ENCODE assay signal across 1 cellular context in the genomic region with DNA sequence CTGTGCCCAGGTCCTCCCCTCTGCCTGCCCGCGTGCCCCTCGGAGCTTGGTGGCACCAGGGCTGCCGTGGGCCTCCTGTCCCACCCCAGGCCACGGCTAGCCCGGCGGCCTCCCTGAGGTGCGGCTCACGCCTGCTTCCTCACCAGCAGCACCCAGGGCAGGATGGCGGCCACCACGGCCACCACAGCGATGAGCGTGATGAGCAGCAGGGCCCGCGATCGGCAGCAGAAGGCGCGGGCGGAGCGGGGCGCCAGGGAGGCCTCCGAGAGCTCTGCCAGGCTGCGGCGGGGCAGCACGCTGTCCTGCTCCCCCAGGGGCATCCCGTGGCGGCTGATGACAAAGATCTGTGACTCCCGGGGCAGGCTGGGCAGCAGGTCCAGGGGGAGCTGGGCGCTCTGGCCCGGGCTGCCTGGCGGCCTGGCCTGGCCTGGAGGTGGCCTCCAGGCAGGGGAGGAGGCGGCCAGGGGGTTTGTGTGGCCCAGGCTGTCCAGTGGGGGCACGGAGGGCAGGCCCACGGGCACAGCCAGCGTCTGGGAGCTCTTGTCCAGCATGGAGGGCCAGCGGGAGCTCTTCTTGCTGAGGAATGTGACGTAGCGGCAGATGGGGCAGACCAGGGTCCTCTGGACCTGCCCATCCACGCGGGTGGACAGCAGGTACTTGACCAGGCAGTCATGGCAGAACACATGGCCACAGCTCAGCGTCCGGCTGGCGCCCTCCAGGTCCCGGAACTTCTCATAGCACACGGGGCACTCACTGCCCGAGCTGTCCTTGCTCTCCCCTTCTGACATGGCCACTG.
TF ChIP-seq lines count a peak whose summit lies in the region.

No MANE protein-coding gene starts in this region.

TF ChIP-seq in WTC11, 78 proteins besides CTCF, POLR2A, EP300 and RAD21 (continued from another document):
- TF ChIP-seq, protein P1, sequence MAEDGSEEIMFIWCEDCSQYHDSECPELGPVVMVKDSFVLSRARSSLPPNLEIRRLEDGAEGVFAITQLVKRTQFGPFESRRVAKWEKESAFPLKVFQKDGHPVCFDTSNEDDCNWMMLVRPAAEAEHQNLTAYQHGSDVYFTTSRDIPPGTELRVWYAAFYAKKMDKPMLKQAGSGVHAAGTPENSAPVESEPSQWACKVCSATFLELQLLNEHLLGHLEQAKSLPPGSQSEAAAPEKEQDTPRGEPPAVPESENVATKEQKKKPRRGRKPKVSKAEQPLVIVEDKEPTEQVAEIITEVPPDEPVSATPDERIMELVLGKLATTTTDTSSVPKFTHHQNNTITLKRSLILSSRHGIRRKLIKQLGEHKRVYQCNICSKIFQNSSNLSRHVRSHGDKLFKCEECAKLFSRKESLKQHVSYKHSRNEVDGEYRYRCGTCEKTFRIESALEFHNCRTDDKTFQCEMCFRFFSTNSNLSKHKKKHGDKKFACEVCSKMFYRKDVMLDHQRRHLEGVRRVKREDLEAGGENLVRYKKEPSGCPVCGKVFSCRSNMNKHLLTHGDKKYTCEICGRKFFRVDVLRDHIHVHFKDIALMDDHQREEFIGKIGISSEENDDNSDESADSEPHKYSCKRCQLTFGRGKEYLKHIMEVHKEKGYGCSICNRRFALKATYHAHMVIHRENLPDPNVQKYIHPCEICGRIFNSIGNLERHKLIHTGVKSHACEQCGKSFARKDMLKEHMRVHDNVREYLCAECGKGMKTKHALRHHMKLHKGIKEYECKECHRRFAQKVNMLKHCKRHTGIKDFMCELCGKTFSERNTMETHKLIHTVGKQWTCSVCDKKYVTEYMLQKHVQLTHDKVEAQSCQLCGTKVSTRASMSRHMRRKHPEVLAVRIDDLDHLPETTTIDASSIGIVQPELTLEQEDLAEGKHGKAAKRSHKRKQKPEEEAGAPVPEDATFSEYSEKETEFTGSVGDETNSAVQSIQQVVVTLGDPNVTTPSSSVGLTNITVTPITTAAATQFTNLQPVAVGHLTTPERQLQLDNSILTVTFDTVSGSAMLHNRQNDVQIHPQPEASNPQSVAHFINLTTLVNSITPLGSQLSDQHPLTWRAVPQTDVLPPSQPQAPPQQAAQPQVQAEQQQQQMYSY (CRISPR knock-in tag; IDR thresholded peaks at IDR 0.05): 0 out of 2 replicates have a peak, but pooled peaks have one; percentile 23
